Comparison of ENCODE assay signal across 9 cellular contexts in the genomic region with DNA sequence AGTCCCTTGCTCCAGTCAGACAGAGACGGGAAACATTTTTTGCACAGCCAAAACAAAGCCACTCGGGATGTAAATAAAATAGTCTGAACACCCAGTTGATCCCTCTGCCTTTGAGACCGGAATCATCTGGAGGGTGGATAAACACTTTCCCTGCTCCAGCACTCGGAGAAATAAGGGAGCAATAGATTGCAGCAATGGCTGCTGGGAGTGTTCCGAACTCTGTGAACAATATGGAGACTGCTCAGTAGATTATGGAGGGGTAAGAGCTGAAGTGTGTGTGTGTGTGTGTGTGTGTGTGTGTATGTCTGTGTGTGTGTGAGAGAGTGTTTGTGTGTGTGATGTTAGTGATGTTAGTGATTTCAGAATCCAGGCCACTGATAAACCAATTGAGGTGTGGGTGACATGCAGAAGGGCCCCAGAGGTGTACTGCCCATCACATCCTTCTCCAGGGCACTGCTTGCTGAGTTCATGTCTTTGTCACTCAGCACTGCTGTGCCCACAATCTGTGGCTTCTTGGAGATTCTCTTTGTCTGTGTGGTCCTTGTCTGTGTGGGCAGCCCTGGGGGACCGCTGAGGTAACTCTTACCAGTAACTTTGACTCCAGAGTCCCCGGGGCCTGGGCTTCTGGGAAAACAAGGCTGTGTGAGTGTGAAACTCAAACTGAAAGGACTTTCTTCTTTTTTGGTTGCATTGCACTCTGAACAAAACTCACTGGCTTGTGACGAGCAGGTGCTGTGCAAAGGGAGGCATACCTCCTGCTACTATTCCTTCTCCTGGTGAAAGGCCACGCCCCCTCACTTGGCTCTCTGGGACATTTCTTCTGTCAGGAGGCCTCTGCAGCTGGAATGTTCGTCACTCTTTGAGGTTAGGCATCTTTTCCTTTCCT.
DNase-seq lines count a peak whose midpoint lies in the region; ATAC-seq and TF ChIP-seq lines count a peak whose summit lies in the region.
"Had no signal": no experiment of that assay in that cellular context is flagged by ENCODE, and none has a peak within 500 bp of the region (broad histone marks: within the 10 kb centered on the region; RNA-seq: fewer than 3 reads in every experiment).

No MANE protein-coding gene starts in this region.

- no peaks in the 10 kb centered on the region for H3K27me3 ChIP-seq in DOHH2 (ENCODE audit: control insufficient read depth, low read length)

- peak overlapping the region; percentile 69 for H3K4me2 ChIP-seq in DOHH2 (ENCODE audit: low read length)

- H3K36me3 ChIP-seq in DOHH2 (ENCODE audit: control insufficient read depth, low read length), result no peaks in the 10 kb centered on the region

- H3K79me2 ChIP-seq in DOHH2 (ENCODE audit: control insufficient read depth, low read length), result no peaks in the 10 kb centered on the region

- H4K20me1 ChIP-seq in DOHH2 (ENCODE audit: control insufficient read depth, insufficient read depth, low read depth, low read length), result no peaks in the 10 kb centered on the region

- ATAC-seq in GM19043 (IDR thresholded peaks at IDR 0.05; ENCODE audit: low read depth, unreplicated experiment), result peak; percentile 66
- ATAC-seq in HG03039 (IDR thresholded peaks at IDR 0.05; ENCODE audit: unreplicated experiment), result peak; percentile 52

- peak overlapping the region; percentile 51 for H3K4me3 ChIP-seq in DOHH2 (ENCODE audit: low read length)

- H3K27ac ChIP-seq in DOHH2 (ENCODE audit: low read depth, low read length), result peak overlapping the region; percentile 32

- H3K9me3 ChIP-seq in DOHH2 (ENCODE audit: control insufficient read depth, insufficient read depth, low read length), result no peaks in the 10 kb centered on the region

- peaks cover 3% of the 10 kb centered on the region; the same call in 1 of the 2 replicates for H3F3A ChIP-seq in DOHH2 (ENCODE audit: control insufficient read depth, insufficient read depth)

- H3K4me1 ChIP-seq in DOHH2 (ENCODE audit: control insufficient read depth, low read length), result peaks cover 73% of the 10 kb centered on the region

- H3K9me2 ChIP-seq in DOHH2 (replicated peaks; ENCODE audit: control insufficient read depth, low read length), result no peaks in the 10 kb centered on the region

- peak; percentile 64 to 79 for DNase-seq in activated CD4-positive, alpha-beta T cell treated with anti-CD3 and anti-CD28 coated beads, Interleukin-2, amount 50 U/mL, for 48 hours
- DNase-seq in AML-193 (lab: John Stamatoyannopoulos, UW) (no peak), islet precursor cell (no peak), T-helper 9 cell (no peak), iPS-NIHi7 (ENCODE audit: extremely low spot score) (no peak)
- DNase-seq: NCI-H146 had no signal

- TF ChIP-seq CTCF in DOHH2 (IDR thresholded peaks at IDR 0.05; ENCODE audit: low read depth, low read length, poor library complexity, severe bottlenecking), result no peak

Comparison
In these comparisons a context has a peak if more than half of its experiments do, and no peak if none do; other contexts are left out.
1. DNase-seq: peak in activated CD4-positive, alpha-beta T cell treated with anti-CD3 and anti-CD28 coated beads, Interleukin-2, amount 50 U/mL, for 48 hours (2 of 2); none in AML-193 (0 of 2), islet precursor cell (single experiment), T-helper 9 cell (single experiment) and iPS-NIHi7 (single experiment).